ENCODE assay signal across 1 cellular context in the genomic region with DNA sequence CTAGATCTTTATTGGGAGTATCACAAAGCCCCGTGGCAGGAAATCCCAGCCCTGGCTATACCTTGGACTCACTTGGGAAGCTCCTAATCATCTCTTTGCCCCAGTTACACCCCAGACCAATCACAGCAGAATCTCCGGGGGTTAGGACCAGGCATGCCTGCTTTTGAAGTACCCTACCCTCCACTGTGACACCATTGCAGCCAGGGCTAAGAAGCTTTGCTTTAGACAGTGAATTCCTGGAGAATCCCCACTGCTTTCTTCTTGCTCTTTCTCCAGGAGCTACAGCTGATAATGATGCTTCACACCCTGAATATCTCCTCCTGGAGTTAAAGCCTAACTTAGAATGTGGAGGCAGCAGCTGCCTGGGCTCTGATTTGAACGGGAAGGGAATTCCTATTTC.
TF ChIP-seq lines count a peak whose summit lies in the region.

No MANE protein-coding gene starts in this region.

TF ChIP-seq in IMR-90, 13 proteins besides CTCF, POLR2A, EP300 and RAD21:
- no peak for TF ChIP-seq CHD1 (IDR thresholded peaks at IDR 0.05; ENCODE audit: low read depth, low read length)
- TF ChIP-seq, protein P1, sequence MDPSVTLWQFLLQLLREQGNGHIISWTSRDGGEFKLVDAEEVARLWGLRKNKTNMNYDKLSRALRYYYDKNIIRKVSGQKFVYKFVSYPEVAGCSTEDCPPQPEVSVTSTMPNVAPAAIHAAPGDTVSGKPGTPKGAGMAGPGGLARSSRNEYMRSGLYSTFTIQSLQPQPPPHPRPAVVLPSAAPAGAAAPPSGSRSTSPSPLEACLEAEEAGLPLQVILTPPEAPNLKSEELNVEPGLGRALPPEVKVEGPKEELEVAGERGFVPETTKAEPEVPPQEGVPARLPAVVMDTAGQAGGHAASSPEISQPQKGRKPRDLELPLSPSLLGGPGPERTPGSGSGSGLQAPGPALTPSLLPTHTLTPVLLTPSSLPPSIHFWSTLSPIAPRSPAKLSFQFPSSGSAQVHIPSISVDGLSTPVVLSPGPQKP (IDR thresholded peaks at IDR 0.05; ENCODE audit: borderline replicate concordance, low read depth, low read length), result no peak
- no peak for TF ChIP-seq RCOR1 (IDR thresholded peaks at IDR 0.05; ENCODE audit: insufficient replicate concordance, low read length)
- TF ChIP-seq MXI1 (IDR thresholded peaks at IDR 0.05; ENCODE audit: borderline replicate concordance, low read depth, low read length), result no peak
- no peak for TF ChIP-seq RFX5 (IDR thresholded peaks at IDR 0.05; ENCODE audit: low read depth, low read length)
- TF ChIP-seq BHLHE40 (IDR thresholded peaks at IDR 0.05; ENCODE audit: low read depth, low read length), result no peak
- TF ChIP-seq FOS (IDR thresholded peaks at IDR 0.05; ENCODE audit: low read depth, low read length), result no peak
- TF ChIP-seq, protein P2, sequence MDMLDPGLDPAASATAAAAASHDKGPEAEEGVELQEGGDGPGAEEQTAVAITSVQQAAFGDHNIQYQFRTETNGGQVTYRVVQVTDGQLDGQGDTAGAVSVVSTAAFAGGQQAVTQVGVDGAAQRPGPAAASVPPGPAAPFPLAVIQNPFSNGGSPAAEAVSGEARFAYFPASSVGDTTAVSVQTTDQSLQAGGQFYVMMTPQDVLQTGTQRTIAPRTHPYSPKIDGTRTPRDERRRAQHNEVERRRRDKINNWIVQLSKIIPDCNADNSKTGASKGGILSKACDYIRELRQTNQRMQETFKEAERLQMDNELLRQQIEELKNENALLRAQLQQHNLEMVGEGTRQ (IDR thresholded peaks at IDR 0.05; ENCODE audit: low read depth, low read length), result no peak
- no peak for TF ChIP-seq MAFK (IDR thresholded peaks at IDR 0.05; ENCODE audit: low read depth, low read length)
- TF ChIP-seq NFE2L2 (IDR thresholded peaks at IDR 0.05; ENCODE audit: low read depth, low read length), result no peak
- no peak for TF ChIP-seq MAZ (IDR thresholded peaks at IDR 0.05; ENCODE audit: borderline replicate concordance, low read depth, low read length)
- TF ChIP-seq SMC3 (IDR thresholded peaks at IDR 0.05; ENCODE audit: low read depth, low read length), result no peak
- no peak for TF ChIP-seq CEBPB (IDR thresholded peaks at IDR 0.05; ENCODE audit: low read depth, low read length)
